17 cellular contexts compared by ENCODE assay signal in genomic region chr21:39126486-39126806, GRCh38.
"Had no signal": no experiment of that assay in that cellular context is flagged by ENCODE, and none has a peak within 500 bp of the region (broad histone marks: within the 10 kb centered on the region; RNA-seq: fewer than 3 reads in every experiment).

No MANE protein-coding gene starts in this region.

- H3K4me1 ChIP-seq: ascending aorta, colonic mucosa, testis had no signal

- FAIRE-seq: frontal cortex had no signal

- H3K27ac ChIP-seq: ascending aorta, brain microvascular endothelial cell, colonic mucosa, esophagus muscularis mucosa, testis had no signal

- H3K9me3 ChIP-seq: colonic mucosa, mucosa of descending colon, testis had no signal

- DNase-seq: activated CD4-positive, alpha-beta T cell treated with anti-CD3 and anti-CD28 coated beads, Interleukin-2, amount 50 U/mL, for 4 hours; activated gamma-delta T cell; stimulated activated CD4-positive, alpha-beta T cell treated with anti-CD3 and anti-CD28 coated beads, Interleukin-4, amount 100 ng/mL, for 1 hour; stimulated activated naive CD4-positive, alpha-beta T cell; T-helper 9 cell had no signal

- H3K4me3 ChIP-seq: ascending aorta, colonic mucosa, esophagus muscularis mucosa, mucosa of descending colon, spleen, testis, uterus had no signal

- H3K9me3 Mint-ChIP-seq: activated T-helper 1 cell treated with anti-CD3 and anti-CD28 coated beads, Interleukin-12 subunit alpha, Interleukin-12 subunit beta, Interleukin-2, Interleukin-4 antibody, amounts not matched to agents 30 ng/mL and 10 ng/mL and 1 ng/mL, durations not matched to agents 14 hours and 24 hours and 36 hours had no signal

- H3K27me3 ChIP-seq: ascending aorta, brain microvascular endothelial cell, colonic mucosa, esophagus muscularis mucosa, spleen, testis, uterus had no signal

- H3K27ac Mint-ChIP-seq: activated CD4-positive, alpha-beta T cell treated with anti-CD3 and anti-CD28 coated beads for 36 hours; activated naive CD4-positive, alpha-beta T cell treated with anti-CD3 and anti-CD28 coated beads, Interleukin-2, amount 50 U/mL, for 24 hours; activated T-helper 1 cell treated with anti-CD3 and anti-CD28 coated beads, Interleukin-12 subunit alpha, Interleukin-12 subunit beta, Interleukin-2, Interleukin-4 antibody, amounts not matched to agents 30 ng/mL and 10 ng/mL and 1 ng/mL, durations not matched to agents 14 hours and 24 hours and 36 hours had no signal

- H3K36me3 ChIP-seq: ascending aorta, brain microvascular endothelial cell, colonic mucosa, esophagus muscularis mucosa, spleen, uterus had no signal
